Comparison of ENCODE assay signal across 11 cellular contexts in genomic region chr5:80153586-80154126, GRCh38.
DNase-seq lines count a peak whose midpoint lies in the region; ATAC-seq lines count a peak whose summit lies in the region.
"Had no signal": no experiment of that assay in that cellular context is flagged by ENCODE, and none has a peak within 500 bp of the region (broad histone marks: within the 10 kb centered on the region; RNA-seq: fewer than 3 reads in every experiment).

No MANE protein-coding gene starts in this region.

- peak; percentile 80 for DNase-seq in Ammon's horn (ENCODE audit: low spot score)
- DNase-seq in LoVo (ENCODE audit: low spot score): peak; percentile 9
- DNase-seq in caudate nucleus (lab: John Stamatoyannopoulos, UW): peak in 26 of 61 donors; percentile 9 to 53 (median 24)
- peak; percentile 53 for DNase-seq in midbrain (lab: John Stamatoyannopoulos, UW)
- DNase-seq in DMS153 treated with DMSO at 0.1 percent for 48 hours (lab: John Stamatoyannopoulos, UW; ENCODE audit: unreplicated experiment): no peak
- no peak for DNase-seq in ureter (ENCODE audit: low spot score)
- DNase-seq: MG63, NCI-H524 treated with DMSO at 0.1 percent for 48 hours had no signal

- no peak for ATAC-seq in HG03354 (IDR thresholded peaks at IDR 0.05; ENCODE audit: poor library complexity, severe bottlenecking, unreplicated experiment)
- ATAC-seq in HG03442 (IDR thresholded peaks at IDR 0.05; ENCODE audit: unreplicated experiment): no peak

- peak overlapping the region; percentile 86 for H3K27ac ChIP-seq in caudate nucleus (ENCODE audit: low read depth, low read length)
- H3K27ac ChIP-seq: C4-2B had no signal

Comparison
In these comparisons a context has a peak if more than half of its experiments do, and no peak if none do; other contexts are left out.
1. DNase-seq: peak in Ammon's horn (single experiment), LoVo (single experiment) and midbrain (single experiment); none in DMS153 treated with DMSO at 0.1 percent for 48 hours (single experiment) and ureter (single experiment).